8 cellular contexts compared by ENCODE assay signal in genomic region chr21:38853421-38853919, GRCh38. TPM values are rescaled to one million over a fixed set of nuclear protein-coding genes. Genes with fewer than 3 reads are reported as not detected.
A peak's percentile ranks its signal among the peaks of the same experiment; 100 is the strongest.
DNase-seq lines count a peak whose midpoint lies in the region; ATAC-seq and TF ChIP-seq lines count a peak whose summit lies in the region.

No MANE protein-coding gene starts in this region.

- intact Hi-C loops in PC-9 (cut with micrococcal nuclease; ENCODE audit: unreplicated experiment) (loop anchor here (1.0 to 5.0 kb wide), 2 partner anchors 46 to 60 kb away; partner anchors contain the start of gene ETS2), left ventricle myocardium superior (cut with micrococcal nuclease) (no loop called here)

- H3K4me2 ChIP-seq in PC-9 = peak overlapping the region; percentile 35; the same call in 1 of the 2 replicates

- CTCF ChIA-PET in PC-9 (lab: Charles Lee) = no interaction called here

- no peak overlapping the region for H2AFZ ChIP-seq in PC-9

- H3K36me3 Mint-ChIP-seq in T-helper 17 cell (ENCODE audit: low read depth) = peaks cover 6% of the 10 kb centered on the region

- H3K36me3 ChIP-seq in PC-9 (ENCODE audit: low read depth) = no peaks in the 10 kb centered on the region

- peak overlapping the region; percentile 37 for H3K27ac ChIP-seq in PC-9

- no peak for TF ChIP-seq CTCF in PC-9 (conservative IDR thresholded peaks at IDR 0.05)

- POLR2A ChIA-PET in PC-9 (lab: Charles Lee; ENCODE audit: unreplicated experiment) = no interaction called here

- no peak overlapping the region for H3K27ac Mint-ChIP-seq in T-helper 17 cell

- peaks cover 13% of the 10 kb centered on the region; the same call in 1 of the 2 replicates for H3F3A ChIP-seq in PC-9 (ENCODE audit: insufficient read depth, low read depth)

- peaks cover 68% of the 10 kb centered on the region for H3K27me3 Mint-ChIP-seq in T-helper 17 cell

- H3K4me3 ChIP-seq in PC-9 = no peak overlapping the region

- peaks cover 5% of the 10 kb centered on the region for H3K4me1 Mint-ChIP-seq in T-helper 17 cell

- DNase-seq in PC-9 = peak; percentile 87 to 91
- peak; percentile 42 for DNase-seq in left ventricle myocardium superior
- no peak for DNase-seq in UCSD-AML1 (lab: John Stamatoyannopoulos, UW; ENCODE audit: unreplicated experiment)
- DNase-seq in SKM-1 (lab: John Stamatoyannopoulos, UW; ENCODE audit: unreplicated experiment) = no peak
- DNase-seq in T-helper 17 cell = no peak
- DNase-seq in retina = no peak

- ATAC-seq in GM18499 (IDR thresholded peaks at IDR 0.05; ENCODE audit: insufficient read depth, unreplicated experiment) (peak; percentile 71), HG03060 (IDR thresholded peaks at IDR 0.05; ENCODE audit: low read depth, unreplicated experiment) (peak; percentile 85), left ventricle myocardium superior (peak; percentile 54), T-helper 17 cell (no peak)

- no peaks in the 10 kb centered on the region for H3K27me3 ChIP-seq in PC-9 (ENCODE audit: insufficient read depth, low read depth)

- H3K9me3 ChIP-seq in PC-9 (ENCODE audit: insufficient read depth, low read depth) (no peaks in the 10 kb centered on the region), T-helper 17 cell (ENCODE audit: control insufficient read depth, low read length, poor library complexity, severe bottlenecking) (no peaks in the 10 kb centered on the region)

- H3K4me1 ChIP-seq in PC-9 (replicated peaks; ENCODE audit: insufficient read depth) = peaks cover 13% of the 10 kb centered on the region

- no peaks in the 10 kb centered on the region for H3K9me2 ChIP-seq in PC-9 (ENCODE audit: insufficient read depth)

- H4K20me1 ChIP-seq in PC-9 (ENCODE audit: insufficient read depth) = no peaks in the 10 kb centered on the region

- no peak overlapping the region for H3K4me3 Mint-ChIP-seq in T-helper 17 cell

- BruUV-seq in PC-9 (replicated peaks; lab: Mats Ljungman, UMichigan) = no TSS peak

- H3K79me2 ChIP-seq in PC-9 (ENCODE audit: low read depth) = no peaks in the 10 kb centered on the region

RNA-seq across cellular contexts. Expression of gene ETS2, which starts 47.7 kb away (rescaled TPM):
- 20.4 and 25.2 TPM in 2 replicates for total RNA-seq in PC-9 (2021)
- 43.8 TPM for total RNA-seq in left ventricle myocardium superior
- 10 to 100 TPM in 1 of 2 donors, 1 to 10 TPM in 1; 8.1 to 10.9 TPM for total RNA-seq in T-helper 17 cell

Comparison
In these comparisons a context has a peak if more than half of its experiments do, and no peak if none do; other contexts are left out.
1. DNase-seq: peak in PC-9 (2 of 2) and left ventricle myocardium superior (single experiment); none in UCSD-AML1 (single experiment), SKM-1 (single experiment), T-helper 17 cell (0 of 3) and retina (single experiment).